Comparison of ENCODE assay signal across 37 cellular contexts in the genomic region with DNA sequence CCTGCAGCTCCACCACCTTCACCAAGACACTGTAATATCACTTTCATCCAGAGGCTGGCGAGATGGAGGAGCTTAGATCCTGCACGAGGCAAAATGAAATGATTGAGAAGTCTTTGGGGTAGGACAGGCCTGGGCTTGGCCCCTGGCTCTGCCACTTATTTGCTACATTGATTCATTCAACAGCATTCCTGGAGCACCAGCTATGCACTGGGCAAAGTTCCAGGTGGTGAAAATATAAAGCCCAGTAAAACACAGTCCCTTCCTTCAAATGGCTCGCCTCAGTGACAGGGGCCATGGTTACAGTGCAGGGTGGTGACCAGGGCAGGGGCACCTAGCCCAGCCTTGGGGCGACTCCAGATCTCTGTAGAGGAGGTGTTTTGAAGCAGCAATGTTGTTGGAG. TPM values are rescaled to one million over a fixed set of nuclear protein-coding genes. Genes with fewer than 3 reads are reported as not detected.
DNase-seq lines count a peak whose midpoint lies in the region; ATAC-seq and TF ChIP-seq lines count a peak whose summit lies in the region.
"Had no signal": no experiment of that assay in that cellular context is flagged by ENCODE, and none has a peak within 500 bp of the region (broad histone marks: within the 10 kb centered on the region; RNA-seq: fewer than 3 reads in every experiment).

No MANE protein-coding gene starts in this region.

- no peaks in the 10 kb centered on the region for H3K9me3 Mint-ChIP-seq in activated CD4-positive, alpha-beta T cell treated with anti-CD3 and anti-CD28 coated beads, Interleukin-2, amount 10 ng/mL, durations not matched to agents 7 days and 5 days
- H3K9me3 Mint-ChIP-seq: activated naive CD8-positive, alpha-beta T cell treated with anti-CD3 and anti-CD28 coated beads, Interleukin-2, amount 10 ng/mL, durations not matched to agents 7 days and 5 days; central memory CD8-positive, alpha-beta T cell; dendritic cell treated with granulocyte-macrophage colony-stimulating factor and Interleukin-4, amounts not matched to agents 40 ng/mL and 50 ng/mL, for 4 days; GM23338; nephron progenitor cell; stimulated activated naive B cell treated with anti-CD40 and anti-IgM and Interleukin-4, amounts not matched to agents 10 μg/mL and 1 μg/mL and 100 μg/mL, for 72 hours; T-helper 1 cell treated with Interleukin-12 subunit alpha and Interleukin-12 subunit beta and Interleukin-4 antibody, amounts not matched to agents 30 μg/mL and 1 μg/mL, for 36 hours had no signal

- H3K36me3 Mint-ChIP-seq in activated CD4-positive, alpha-beta T cell treated with anti-CD3 and anti-CD28 coated beads, Interleukin-2, amount 10 ng/mL, durations not matched to agents 7 days and 5 days (ENCODE audit: low read depth) = no peaks in the 10 kb centered on the region
- H3K36me3 Mint-ChIP-seq: activated naive CD8-positive, alpha-beta T cell treated with anti-CD3 and anti-CD28 coated beads, Interleukin-2, amount 10 ng/mL, durations not matched to agents 7 days and 5 days; stimulated activated naive B cell treated with anti-CD40 and anti-IgM and Interleukin-4, amounts not matched to agents 10 μg/mL and 1 μg/mL and 100 μg/mL, for 72 hours had no signal

- no peak overlapping the region for H3K4me3 Mint-ChIP-seq in activated CD4-positive, alpha-beta T cell treated with anti-CD3 and anti-CD28 coated beads, Interleukin-2, amount 10 ng/mL, durations not matched to agents 7 days and 5 days
- H3K4me3 Mint-ChIP-seq: activated CD8-positive, alpha-beta T cell treated with anti-CD3 and anti-CD28 coated beads, Interleukin-2, amount 10 ng/mL, durations not matched to agents 7 days and 5 days; activated naive CD8-positive, alpha-beta T cell treated with anti-CD3 and anti-CD28 coated beads, Interleukin-2, amount 10 ng/mL, durations not matched to agents 7 days and 5 days; central memory CD8-positive, alpha-beta T cell; dendritic cell treated with granulocyte-macrophage colony-stimulating factor and Interleukin-4, amounts not matched to agents 40 ng/mL and 50 ng/mL, for 4 days; GM23338; nephron progenitor cell; stimulated activated naive B cell treated with anti-CD40 and anti-IgM and Interleukin-4, amounts not matched to agents 10 μg/mL and 1 μg/mL and 100 μg/mL, for 72 hours; T-helper 1 cell treated with Interleukin-12 subunit alpha and Interleukin-12 subunit beta and Interleukin-4 antibody, amounts not matched to agents 30 μg/mL and 1 μg/mL, for 36 hours had no signal

- no peaks in the 10 kb centered on the region for H3K4me1 Mint-ChIP-seq in activated CD4-positive, alpha-beta T cell treated with anti-CD3 and anti-CD28 coated beads, Interleukin-2, amount 10 ng/mL, durations not matched to agents 7 days and 5 days
- H3K4me1 Mint-ChIP-seq: activated naive CD8-positive, alpha-beta T cell treated with anti-CD3 and anti-CD28 coated beads, Interleukin-2, amount 10 ng/mL, durations not matched to agents 7 days and 5 days; central memory CD8-positive, alpha-beta T cell had no signal

- H3K36me3 ChIP-seq in RWPE2 (ENCODE audit: low read depth) = no peaks in the 10 kb centered on the region
- H3K36me3 ChIP-seq: lower lobe of right lung, right lobe of liver, upper lobe of right lung had no signal

- H3K27ac Mint-ChIP-seq in activated CD4-positive, alpha-beta T cell treated with anti-CD3 and anti-CD28 coated beads, Interleukin-2, amount 10 ng/mL, durations not matched to agents 7 days and 5 days = no peak overlapping the region
- H3K27ac Mint-ChIP-seq: activated CD8-positive, alpha-beta T cell treated with anti-CD3 and anti-CD28 coated beads, Interleukin-2, amount 10 ng/mL, durations not matched to agents 7 days and 5 days; activated naive CD8-positive, alpha-beta T cell treated with anti-CD3 and anti-CD28 coated beads, Interleukin-2, amount 10 ng/mL, durations not matched to agents 7 days and 5 days; dendritic cell treated with granulocyte-macrophage colony-stimulating factor and Interleukin-4, amounts not matched to agents 40 ng/mL and 50 ng/mL, for 4 days; GM23338; nephron progenitor cell; stimulated activated naive B cell treated with anti-CD40 and anti-IgM and Interleukin-4, amounts not matched to agents 10 μg/mL and 1 μg/mL and 100 μg/mL, for 72 hours; T-helper 1 cell treated with Interleukin-12 subunit alpha and Interleukin-12 subunit beta and Interleukin-4 antibody, amounts not matched to agents 30 μg/mL and 1 μg/mL, for 36 hours had no signal

- POLR2A ChIA-PET in activated CD4-positive, alpha-beta T cell treated with anti-CD3 and anti-CD28 coated beads, Interleukin-2, amount 10 ng/mL, durations not matched to agents 7 days and 5 days (lab: Charles Lee) = no interaction called here

- ATAC-seq in RWPE2 (ENCODE audit: low read depth) (peak; percentile 69; the same call in 2 of the 3 replicates), foreskin keratinocyte (peak; percentile 54)
- ATAC-seq: activated CD8-positive, alpha-beta T cell treated with anti-CD3 and anti-CD28 coated beads, Interleukin-2, amount 10 ng/mL, durations not matched to agents 7 days and 5 days; GM23338; lower lobe of right lung; right lobe of liver; stimulated activated naive B cell treated with anti-CD40 and anti-IgM and Interleukin-4, amounts not matched to agents 10 μg/mL and 1 μg/mL and 100 μg/mL, for 72 hours; upper lobe of right lung had no signal

- H3K4me1 ChIP-seq in RWPE2 (ENCODE audit: insufficient read depth, poor library complexity, severe bottlenecking) = no peaks in the 10 kb centered on the region
- H3K4me1 ChIP-seq in foreskin keratinocyte = peaks cover 6% of the 10 kb centered on the region
- H3K4me1 ChIP-seq: lower lobe of right lung, right lobe of liver, upper lobe of right lung had no signal

- no peak overlapping the region for H3K4me3 ChIP-seq in RWPE2 (ENCODE audit: severe bottlenecking)
- H3K4me3 ChIP-seq: GM23338, lower lobe of right lung, right lobe of liver, upper lobe of right lung had no signal

- no peak for TF ChIP-seq CTCF in RWPE2 (IDR thresholded peaks at IDR 0.05; ENCODE audit: poor library complexity, severe bottlenecking)
- TF ChIP-seq CTCF in foreskin keratinocyte (conservative IDR thresholded peaks at IDR 0.05) = peak; percentile 28

- intact Hi-C loops in posterior cingulate gyrus (cut with DNase I) = no loop called here

- H3K27me3 ChIP-seq in RWPE2 (ENCODE audit: insufficient read depth, poor library complexity, severe bottlenecking) (no peaks in the 10 kb centered on the region), foreskin keratinocyte (peaks cover 3% of the 10 kb centered on the region)
- H3K27me3 ChIP-seq: right lobe of liver had no signal

- CTCF ChIA-PET in activated CD4-positive, alpha-beta T cell treated with anti-CD3 and anti-CD28 coated beads, Interleukin-2, amount 10 ng/mL, durations not matched to agents 7 days and 5 days (lab: Charles Lee) = interaction anchor here (1.1 kb wide), 1 partner anchor 14 kb away, joined by 3 read pairs; no protein-coding TSS in a partner anchor

- peaks cover 2% of the 10 kb centered on the region for H3K27me3 Mint-ChIP-seq in activated CD4-positive, alpha-beta T cell treated with anti-CD3 and anti-CD28 coated beads, Interleukin-2, amount 10 ng/mL, durations not matched to agents 7 days and 5 days

- peak; percentile 69 for DNase-seq in AG08395 (ENCODE audit: low spot score)
- peak; percentile 62 for DNase-seq in GM03348 (ENCODE audit: low spot score)
- DNase-seq in RWPE2 (ENCODE audit: low spot score) = no peak
- DNase-seq in foreskin keratinocyte = peak; percentile 42 to 81
- DNase-seq in posterior cingulate gyrus = no peak
- DNase-seq in iPS-NIHi7 (ENCODE audit: extremely low spot score) = no peak
- DNase-seq in midbrain (lab: John Stamatoyannopoulos, UW) = no peak
- no peak for DNase-seq in activated CD4-positive, alpha-beta T cell treated with anti-CD3 and anti-CD28 coated beads, Interleukin-2, amount 10 ng/mL, durations not matched to agents 7 days and 5 days
- DNase-seq: activated CD4-positive, CD25-positive, alpha-beta regulatory T cell treated with anti-CD3 and anti-CD28 coated beads, Interleukin-2, amount 50 U/mL, for 72 hours; activated CD8-positive, alpha-beta T cell treated with anti-CD3 and anti-CD28 coated beads, Interleukin-2, amount 10 ng/mL, durations not matched to agents 7 days and 5 days; activated effector memory CD4-positive, alpha-beta T cell treated with Interleukin-2 at 50 U/mL for 16 hours; activated naive CD8-positive, alpha-beta T cell treated with anti-CD3 and anti-CD28 coated beads, Interleukin-2, amount 10 ng/mL, durations not matched to agents 7 days and 5 days; activated T-cell treated with anti-CD3 and anti-CD28 coated beads for 4 hours; Calu3; islet precursor cell; Karpas-422; lower lobe of right lung; NCI-H1048; NCI-H187; NCI-H345; NCI-H748 treated with DMSO at 0.1 percent for 48 hours; nephron progenitor cell; right lobe of liver; stimulated activated CD4-positive, alpha-beta T cell treated with anti-CD3 and anti-CD28 coated beads, Interleukin-12 subunit alpha, Interleukin-12 subunit beta, amount 100 ng/mL, for 4 hours; stimulated activated CD4-positive, alpha-beta T cell treated with anti-CD3 and anti-CD28 coated beads, Interleukin-4, amount 100 ng/mL, for 4 hours; stimulated activated naive B cell treated with anti-CD40 and anti-IgM and Interleukin-4, amounts not matched to agents 10 μg/mL and 1 μg/mL and 100 μg/mL, for 72 hours; upper lobe of right lung had no signal

- H3K27ac ChIP-seq in RWPE2 (ENCODE audit: poor library complexity, severe bottlenecking) (no peak overlapping the region), foreskin keratinocyte (no peak overlapping the region)
- H3K27ac ChIP-seq: HL-60, lower lobe of right lung, right lobe of liver, upper lobe of right lung had no signal

- H3K9me3 ChIP-seq in RWPE2 (ENCODE audit: severe bottlenecking) = no peaks in the 10 kb centered on the region
- H3K9me3 ChIP-seq: lower lobe of right lung, right lobe of liver, upper lobe of right lung had no signal

RNA-seq across cellular contexts. Expression of a gene that starts 19.7 kb away (rescaled TPM):
- not detected in 2 replicates for total RNA-seq in foreskin keratinocyte
- polyA plus RNA-seq in foreskin keratinocyte = not detected in 2 replicates
- not detected for total RNA-seq in activated CD4-positive, alpha-beta T cell treated with anti-CD3 and anti-CD28 coated beads, Interleukin-2, amount 10 ng/mL, durations not matched to agents 7 days and 5 days
- total RNA-seq: activated CD8-positive, alpha-beta T cell treated with anti-CD3 and anti-CD28 coated beads, Interleukin-2, amount 10 ng/mL, durations not matched to agents 7 days and 5 days; activated naive CD8-positive, alpha-beta T cell treated with anti-CD3 and anti-CD28 coated beads, Interleukin-2, amount 10 ng/mL, durations not matched to agents 7 days and 5 days; astrocyte; Calu3; fibroblast of lung; glomerular endothelial cell; GM23338; lower lobe of right lung; right lobe of liver; RPMI7951; upper lobe of right lung had no signal
- polyA plus RNA-seq: AG04450, fibroblast of lung, GM23338 had no signal

Comparison
In these comparisons a context has a peak if more than half of its experiments do, and no peak if none do; other contexts are left out.
1. DNase-seq: peak in AG08395 (single experiment), GM03348 (single experiment) and foreskin keratinocyte (2 of 2); none in RWPE2 (single experiment), posterior cingulate gyrus (0 of 10), iPS-NIHi7 (single experiment), midbrain (single experiment) and activated CD4-positive, alpha-beta T cell treated with anti-CD3 and anti-CD28 coated beads, Interleukin-2, amount 10 ng/mL, durations not matched to agents 7 days and 5 days (single experiment).